Comparison of ENCODE assay signal across 8 cellular contexts in genomic region chr9:107751522-107752235, GRCh38.
DNase-seq lines count a peak whose midpoint lies in the region; ATAC-seq and TF ChIP-seq lines count a peak whose summit lies in the region.

No MANE protein-coding gene starts in this region.

- DNase-seq in ELF-1 (ENCODE audit: low read depth, low spot score) (peak; percentile 16), NCI-H460 (ENCODE audit: extremely low read depth, low read depth) (peak; percentile 58), fibroblast of mammary gland (ENCODE audit: low read depth) (peak; percentile 90), mesothelial cell of epicardium (ENCODE audit: low spot score in 2 of 2, unreplicated experiment in 2 of 2) (no peak)
- DNase-seq in stimulated activated effector memory CD8-positive, alpha-beta T cell treated with anti-CD3 and anti-CD28 coated beads, Interleukin-12 subunit alpha, Interleukin-12 subunit beta, amount 100 ng/mL, for 72 hours (ENCODE audit: low spot score in 2 of 2): no peak
- DNase-seq in natural killer cell treated with Interleukin-12 subunit alpha and Interleukin-12 subunit beta and Interleukin-15 and Interleukin-18, amount 100 ng/mL, for 72 hours (ENCODE audit: low spot score): no peak
- DNase-seq in central memory CD4-positive, alpha-beta T cell: no peak

- H3K27ac Mint-ChIP-seq in stimulated activated effector memory CD8-positive, alpha-beta T cell treated with anti-CD3 and anti-CD28 coated beads, Interleukin-12 subunit alpha, Interleukin-12 subunit beta, amount 100 ng/mL, for 72 hours: no peak overlapping the region
- H3K27ac Mint-ChIP-seq in natural killer cell treated with Interleukin-12 subunit alpha and Interleukin-12 subunit beta and Interleukin-15 and Interleukin-18, amount 100 ng/mL, for 72 hours: no peak overlapping the region
- H3K27ac Mint-ChIP-seq in mesothelial cell of epicardium: no peak overlapping the region

- no peaks in the 10 kb centered on the region for H3K4me1 Mint-ChIP-seq in stimulated activated effector memory CD8-positive, alpha-beta T cell treated with anti-CD3 and anti-CD28 coated beads, Interleukin-12 subunit alpha, Interleukin-12 subunit beta, amount 100 ng/mL, for 72 hours
- no peaks in the 10 kb centered on the region for H3K4me1 Mint-ChIP-seq in natural killer cell treated with Interleukin-12 subunit alpha and Interleukin-12 subunit beta and Interleukin-15 and Interleukin-18, amount 100 ng/mL, for 72 hours (ENCODE audit: low read depth in 2 of 2)
- peaks cover 7% of the 10 kb centered on the region for H3K4me1 Mint-ChIP-seq in mesothelial cell of epicardium

- peak; percentile 77 for ATAC-seq in GM21619 (IDR thresholded peaks at IDR 0.05; ENCODE audit: unreplicated experiment)
- peak; percentile 40 for ATAC-seq in stimulated activated effector memory CD8-positive, alpha-beta T cell treated with anti-CD3 and anti-CD28 coated beads, Interleukin-12 subunit alpha, Interleukin-12 subunit beta, amount 100 ng/mL, for 72 hours
- ATAC-seq in natural killer cell treated with Interleukin-12 subunit alpha and Interleukin-12 subunit beta and Interleukin-15 and Interleukin-18, amount 100 ng/mL, for 72 hours: no peak

- no peak overlapping the region for H3K4me3 Mint-ChIP-seq in stimulated activated effector memory CD8-positive, alpha-beta T cell treated with anti-CD3 and anti-CD28 coated beads, Interleukin-12 subunit alpha, Interleukin-12 subunit beta, amount 100 ng/mL, for 72 hours
- no peak overlapping the region for H3K4me3 Mint-ChIP-seq in natural killer cell treated with Interleukin-12 subunit alpha and Interleukin-12 subunit beta and Interleukin-15 and Interleukin-18, amount 100 ng/mL, for 72 hours
- H3K4me3 Mint-ChIP-seq in mesothelial cell of epicardium: no peak overlapping the region

- H3K27me3 Mint-ChIP-seq in natural killer cell treated with Interleukin-12 subunit alpha and Interleukin-12 subunit beta and Interleukin-15 and Interleukin-18, amount 100 ng/mL, for 72 hours: no peaks in the 10 kb centered on the region
- no peaks in the 10 kb centered on the region for H3K27me3 Mint-ChIP-seq in mesothelial cell of epicardium (ENCODE audit: low read depth)

- H3K9me3 Mint-ChIP-seq in stimulated activated effector memory CD8-positive, alpha-beta T cell treated with anti-CD3 and anti-CD28 coated beads, Interleukin-12 subunit alpha, Interleukin-12 subunit beta, amount 100 ng/mL, for 72 hours: peaks cover 4% of the 10 kb centered on the region
- peaks cover 5% of the 10 kb centered on the region for H3K9me3 Mint-ChIP-seq in natural killer cell treated with Interleukin-12 subunit alpha and Interleukin-12 subunit beta and Interleukin-15 and Interleukin-18, amount 100 ng/mL, for 72 hours
- H3K9me3 Mint-ChIP-seq in mesothelial cell of epicardium: no peaks in the 10 kb centered on the region

- no peak for TF ChIP-seq CTCF in fibroblast of mammary gland (conservative IDR thresholded peaks at IDR 0.05; ENCODE audit: control insufficient read depth, insufficient read depth, low read depth, low read length)
- no peak for TF ChIP-seq CTCF in mesothelial cell of epicardium (IDR thresholded peaks at IDR 0.05; ENCODE audit: unreplicated experiment)

- H3K36me3 Mint-ChIP-seq in stimulated activated effector memory CD8-positive, alpha-beta T cell treated with anti-CD3 and anti-CD28 coated beads, Interleukin-12 subunit alpha, Interleukin-12 subunit beta, amount 100 ng/mL, for 72 hours: no peaks in the 10 kb centered on the region
- H3K36me3 Mint-ChIP-seq in natural killer cell treated with Interleukin-12 subunit alpha and Interleukin-12 subunit beta and Interleukin-15 and Interleukin-18, amount 100 ng/mL, for 72 hours: no peaks in the 10 kb centered on the region
- H3K36me3 Mint-ChIP-seq in mesothelial cell of epicardium: no peaks in the 10 kb centered on the region

- H3K4me3 ChIP-seq in fibroblast of mammary gland (ENCODE audit: control insufficient read depth, low read depth, low read length): no peak overlapping the region

Comparison
In these comparisons a context has a peak if more than half of its experiments do, and no peak if none do; other contexts are left out.
1. DNase-seq: peak in ELF-1 (single experiment), NCI-H460 (single experiment) and fibroblast of mammary gland (single experiment); none in stimulated activated effector memory CD8-positive, alpha-beta T cell treated with anti-CD3 and anti-CD28 coated beads, Interleukin-12 subunit alpha, Interleukin-12 subunit beta, amount 100 ng/mL, for 72 hours (0 of 2), natural killer cell treated with Interleukin-12 subunit alpha and Interleukin-12 subunit beta and Interleukin-15 and Interleukin-18, amount 100 ng/mL, for 72 hours (single experiment), central memory CD4-positive, alpha-beta T cell (single experiment) and mesothelial cell of epicardium (0 of 2).
2. ATAC-seq: peak in GM21619 (single experiment) and stimulated activated effector memory CD8-positive, alpha-beta T cell treated with anti-CD3 and anti-CD28 coated beads, Interleukin-12 subunit alpha, Interleukin-12 subunit beta, amount 100 ng/mL, for 72 hours (single experiment); none in natural killer cell treated with Interleukin-12 subunit alpha and Interleukin-12 subunit beta and Interleukin-15 and Interleukin-18, amount 100 ng/mL, for 72 hours (0 of 2).